ENCODE assay signal across 9 cellular contexts in the genomic region with DNA sequence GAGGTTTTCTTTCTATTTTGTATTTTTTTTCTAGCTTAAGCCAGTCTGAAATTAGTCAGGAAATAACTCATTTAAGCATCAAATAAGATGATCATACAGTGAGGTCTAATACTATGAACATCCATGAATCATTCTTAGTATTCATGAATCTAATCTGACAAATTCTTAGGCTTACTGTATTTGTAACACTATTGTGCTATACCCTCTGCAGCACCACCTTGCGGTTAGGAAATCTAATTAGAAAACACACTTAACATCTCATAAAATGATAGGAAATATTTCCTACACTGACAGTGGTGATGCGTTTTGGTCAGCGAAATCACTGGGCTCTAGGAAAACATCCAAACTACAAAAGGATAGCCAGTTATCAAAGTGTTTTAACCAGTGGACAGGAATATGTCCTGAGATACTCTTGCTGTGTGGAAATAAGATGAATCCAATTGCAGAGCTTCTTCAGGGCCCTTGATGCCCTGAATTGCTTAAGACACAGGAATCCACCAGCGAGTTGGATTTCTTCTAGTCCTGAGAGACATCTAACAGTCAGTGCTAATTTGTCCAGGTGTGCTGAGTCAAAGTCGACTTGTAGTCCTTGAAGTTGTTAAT.
DNase-seq lines count a peak whose midpoint lies in the region; ATAC-seq and TF ChIP-seq lines count a peak whose summit lies in the region.
"Had no signal": no experiment of that assay in that cellular context is flagged by ENCODE, and none has a peak within 500 bp of the region (broad histone marks: within the 10 kb centered on the region; RNA-seq: fewer than 3 reads in every experiment).

No MANE protein-coding gene starts in this region.

- H3K36me3 Mint-ChIP-seq in activated naive CD8-positive, alpha-beta T cell treated with anti-CD3 and anti-CD28 coated beads, Interleukin-2, amount 50 U/mL, for 24 hours (ENCODE audit: low read depth) = no peaks in the 10 kb centered on the region
- H3K36me3 Mint-ChIP-seq: IgD-negative memory B cell had no signal

- peak; percentile 41 for ATAC-seq in HG03342 (IDR thresholded peaks at IDR 0.05; ENCODE audit: unreplicated experiment)
- no peak for ATAC-seq in HG03097 (IDR thresholded peaks at IDR 0.05; ENCODE audit: low FRiP score, unreplicated experiment)
- ATAC-seq in activated naive CD8-positive, alpha-beta T cell treated with anti-CD3 and anti-CD28 coated beads, Interleukin-2, amount 50 U/mL, for 24 hours = no peak
- no peak for ATAC-seq in HG03354 (IDR thresholded peaks at IDR 0.05; ENCODE audit: poor library complexity, severe bottlenecking, unreplicated experiment)

- H3K4me3 ChIP-seq in WI38 (ENCODE audit: low read depth, low read length) = no peak overlapping the region

- no peaks in the 10 kb centered on the region for H3K27me3 Mint-ChIP-seq in activated naive CD8-positive, alpha-beta T cell treated with anti-CD3 and anti-CD28 coated beads, Interleukin-2, amount 50 U/mL, for 24 hours
- H3K27me3 Mint-ChIP-seq: IgD-negative memory B cell had no signal

- H3K27ac Mint-ChIP-seq in activated naive CD8-positive, alpha-beta T cell treated with anti-CD3 and anti-CD28 coated beads, Interleukin-2, amount 50 U/mL, for 24 hours = no peak overlapping the region
- H3K27ac Mint-ChIP-seq: IgD-negative memory B cell had no signal

- TF ChIP-seq CTCF in WI38 (IDR thresholded peaks at IDR 0.05; ENCODE audit: low read depth, low read length) = peak; percentile 15; the same call in 1 of the 2 replicates

- no peak overlapping the region for H3K4me3 Mint-ChIP-seq in activated naive CD8-positive, alpha-beta T cell treated with anti-CD3 and anti-CD28 coated beads, Interleukin-2, amount 50 U/mL, for 24 hours
- H3K4me3 Mint-ChIP-seq: IgD-negative memory B cell had no signal

- DNase-seq in AG20443 (ENCODE audit: low spot score) (peak; percentile 41), kidney glomerular epithelial cell (lab: John Stamatoyannopoulos, UW) (peak; percentile 54), mesenteric fat pad (ENCODE audit: low spot score) (no peak)
- DNase-seq in activated naive CD8-positive, alpha-beta T cell treated with anti-CD3 and anti-CD28 coated beads, Interleukin-2, amount 50 U/mL, for 24 hours = no peak

- no peaks in the 10 kb centered on the region for H3K9me3 Mint-ChIP-seq in activated naive CD8-positive, alpha-beta T cell treated with anti-CD3 and anti-CD28 coated beads, Interleukin-2, amount 50 U/mL, for 24 hours
- H3K9me3 Mint-ChIP-seq: IgD-negative memory B cell had no signal

- H3K4me1 Mint-ChIP-seq in activated naive CD8-positive, alpha-beta T cell treated with anti-CD3 and anti-CD28 coated beads, Interleukin-2, amount 50 U/mL, for 24 hours = no peaks in the 10 kb centered on the region
- H3K4me1 Mint-ChIP-seq: IgD-negative memory B cell had no signal

Comparison
In these comparisons a context has a peak if more than half of its experiments do, and no peak if none do; other contexts are left out.
1. DNase-seq: peak in AG20443 (single experiment) and kidney glomerular epithelial cell (single experiment); none in mesenteric fat pad (single experiment) and activated naive CD8-positive, alpha-beta T cell treated with anti-CD3 and anti-CD28 coated beads, Interleukin-2, amount 50 U/mL, for 24 hours (single experiment).